In the genomic region with DNA sequence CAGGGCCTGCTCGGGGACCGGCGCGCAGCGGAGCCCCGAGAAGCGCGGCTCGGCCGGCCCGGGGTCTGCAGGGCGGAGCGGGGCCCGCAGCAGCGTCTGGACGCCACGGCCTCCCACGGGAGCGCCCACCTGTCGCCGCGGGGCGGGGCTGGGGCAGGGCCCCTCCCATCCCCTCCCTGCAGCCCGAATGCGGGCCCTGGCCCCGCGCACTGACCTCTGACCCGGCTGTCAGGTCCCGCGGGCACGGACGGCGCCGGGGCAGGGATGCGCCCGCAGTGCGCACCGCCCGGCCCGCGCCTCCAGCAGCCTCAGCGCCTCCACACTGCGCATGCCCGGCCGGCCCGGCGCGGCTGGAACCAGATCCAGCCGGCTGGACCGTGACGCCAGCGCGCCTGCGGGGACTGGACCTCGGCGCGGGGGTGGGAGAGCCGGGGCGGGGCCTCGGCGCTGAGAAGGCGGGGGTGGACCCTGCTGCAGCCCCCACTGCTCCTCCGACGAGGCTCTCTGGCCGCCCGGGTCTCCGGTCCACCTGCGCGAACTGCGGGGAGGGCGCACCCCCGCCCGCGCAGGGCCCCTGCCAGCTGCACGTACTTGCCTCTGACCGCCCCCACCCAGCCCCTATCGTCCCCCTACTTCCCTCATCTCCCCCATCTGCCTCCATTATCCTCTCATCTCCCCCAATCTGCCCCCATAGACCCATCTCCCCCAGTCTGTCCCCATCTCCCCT, we compare ENCODE assay signal across 9 cellular contexts. TPM values are rescaled to one million over a fixed set of nuclear protein-coding genes. Genes with fewer than 3 reads are reported as not detected.
DNase-seq lines count a peak whose midpoint lies in the region; TF ChIP-seq lines count a peak whose summit lies in the region.
"Had no signal": no experiment of that assay in that cellular context is flagged by ENCODE, and none has a peak within 500 bp of the region (broad histone marks: within the 10 kb centered on the region; RNA-seq: fewer than 3 reads in every experiment).

No MANE protein-coding gene starts in this region.

- H3K4me3 Mint-ChIP-seq in nephron = peak overlapping the region; percentile 72 to 81 (median 79)

- H3K36me3 Mint-ChIP-seq in nephron (ENCODE audit: low read depth) = peaks cover 11% of the 10 kb centered on the region

- DNase-seq in Caki2 (ENCODE audit: low read depth) (peak; percentile 83), GM20000 (ENCODE audit: low spot score) (peak; percentile 99), HT-29 (ENCODE audit: low spot score) (peak; percentile 96), fibroblast of the aortic adventitia (ENCODE audit: low read depth) (peak; percentile 81)
- DNase-seq in activated T-helper 9 cell treated with anti-CD3 and anti-CD28 coated beads, Interleukin-2, amount 50 U/mL, for 16 hours (ENCODE audit: low read depth) = peak; percentile 79
- peak; percentile 54 to 85 (median 72) for DNase-seq in stimulated activated naive CD4-positive, alpha-beta T cell (lab: John Stamatoyannopoulos, UW)

- in situ Hi-C loops in Caki2 (cut with HindIII; ENCODE audit: low pct_unique_long_range_greater_than_20kb, low sequenced_read_pairs) = no loop called here

- peak overlapping the region; percentile 84 to 94 (median 94) for H3K27ac Mint-ChIP-seq in nephron

- H3K4me1 Mint-ChIP-seq in nephron = peaks cover 43% of the 10 kb centered on the region

- TF ChIP-seq CTCF in GM20000 (IDR thresholded peaks at IDR 0.05; ENCODE audit: extremely low read depth, missing control alignments) (no peak), fibroblast of the aortic adventitia (IDR thresholded peaks at IDR 0.05; ENCODE audit: insufficient read depth, low read length) (no peak), nephron (IDR thresholded peaks at IDR 0.05; ENCODE audit: unreplicated experiment in 3 of 3) (no peak)

- H3K27me3 Mint-ChIP-seq in nephron (ENCODE audit: low read depth) = peaks cover 4% of the 10 kb centered on the region

- H3K9me3 Mint-ChIP-seq in nephron = no peaks in the 10 kb centered on the region

- peak overlapping the region; percentile 76 for H3K4me3 ChIP-seq in fibroblast of the aortic adventitia (ENCODE audit: low read depth, low read length)

TF ChIP-seq in PFSK-1, 5 proteins besides CTCF, POLR2A, EP300 and RAD21:
- TF ChIP-seq TAF1 (IDR thresholded peaks at IDR 0.05; ENCODE audit: borderline replicate concordance, insufficient read depth, low read length) = 0 out of 2 replicates have a peak, but pooled peaks have one; percentile 30
- TF ChIP-seq POLR2AphosphoS5 (IDR thresholded peaks at IDR 0.05; ENCODE audit: low read depth, low read length) = peak; percentile 49
- TF ChIP-seq SIN3A (IDR thresholded peaks at IDR 0.05; ENCODE audit: borderline replicate concordance, insufficient read depth, low read length) = no peak
- peak; percentile 82 for TF ChIP-seq FOXP2 (optimal IDR thresholded peaks at IDR 0.05; ENCODE audit: borderline replicate concordance, extremely low read depth, extremely low read length, insufficient read depth)
- TF ChIP-seq, protein P1, sequence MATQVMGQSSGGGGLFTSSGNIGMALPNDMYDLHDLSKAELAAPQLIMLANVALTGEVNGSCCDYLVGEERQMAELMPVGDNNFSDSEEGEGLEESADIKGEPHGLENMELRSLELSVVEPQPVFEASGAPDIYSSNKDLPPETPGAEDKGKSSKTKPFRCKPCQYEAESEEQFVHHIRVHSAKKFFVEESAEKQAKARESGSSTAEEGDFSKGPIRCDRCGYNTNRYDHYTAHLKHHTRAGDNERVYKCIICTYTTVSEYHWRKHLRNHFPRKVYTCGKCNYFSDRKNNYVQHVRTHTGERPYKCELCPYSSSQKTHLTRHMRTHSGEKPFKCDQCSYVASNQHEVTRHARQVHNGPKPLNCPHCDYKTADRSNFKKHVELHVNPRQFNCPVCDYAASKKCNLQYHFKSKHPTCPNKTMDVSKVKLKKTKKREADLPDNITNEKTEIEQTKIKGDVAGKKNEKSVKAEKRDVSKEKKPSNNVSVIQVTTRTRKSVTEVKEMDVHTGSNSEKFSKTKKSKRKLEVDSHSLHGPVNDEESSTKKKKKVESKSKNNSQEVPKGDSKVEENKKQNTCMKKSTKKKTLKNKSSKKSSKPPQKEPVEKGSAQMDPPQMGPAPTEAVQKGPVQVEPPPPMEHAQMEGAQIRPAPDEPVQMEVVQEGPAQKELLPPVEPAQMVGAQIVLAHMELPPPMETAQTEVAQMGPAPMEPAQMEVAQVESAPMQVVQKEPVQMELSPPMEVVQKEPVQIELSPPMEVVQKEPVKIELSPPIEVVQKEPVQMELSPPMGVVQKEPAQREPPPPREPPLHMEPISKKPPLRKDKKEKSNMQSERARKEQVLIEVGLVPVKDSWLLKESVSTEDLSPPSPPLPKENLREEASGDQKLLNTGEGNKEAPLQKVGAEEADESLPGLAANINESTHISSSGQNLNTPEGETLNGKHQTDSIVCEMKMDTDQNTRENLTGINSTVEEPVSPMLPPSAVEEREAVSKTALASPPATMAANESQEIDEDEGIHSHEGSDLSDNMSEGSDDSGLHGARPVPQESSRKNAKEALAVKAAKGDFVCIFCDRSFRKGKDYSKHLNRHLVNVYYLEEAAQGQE (IDR thresholded peaks at IDR 0.05; ENCODE audit: insufficient read depth in 1 of 2, low read depth in 2 of 2, low read length in 2 of 2) = 0 out of 4 replicates have a peak, but pooled peaks of 1 of the 2 experiments have one; percentile 13

RNA-seq across cellular contexts. Expression of a gene that starts 16.1 kb away (rescaled TPM):
- 12.2 and 22.2 TPM in 2 replicates for total RNA-seq in Caki2 (2014; rRNA removed; shearing (Covaris generic); ENCODE audit: low replicate concordance)
- 4.1 and 4.3 TPM in 2 replicates for total RNA-seq in HT-29 (2014; rRNA removed; shearing (Covaris generic))
- polyA plus RNA-seq in PFSK-1 (2012; ENCODE audit: insufficient read length, low read depth) = 3.8 TPM
- total RNA-seq in fibroblast of the aortic adventitia (ENCODE audit: low replicate concordance) = 1.2 and 1.6 TPM in 2 replicates

RNA-seq across cellular contexts. Expression of a gene that starts 45.2 kb away (rescaled TPM):
- total RNA-seq in Caki2 (2014; rRNA removed; shearing (Covaris generic); ENCODE audit: low replicate concordance) = not detected in 2 replicates
- 1.9 and 3.7 TPM in 2 replicates for total RNA-seq in HT-29 (2014; rRNA removed; shearing (Covaris generic))
- 0.16 TPM for polyA plus RNA-seq in PFSK-1 (2012; ENCODE audit: insufficient read length, low read depth)
- total RNA-seq in fibroblast of the aortic adventitia (ENCODE audit: low replicate concordance) = not detected in 2 replicates
- total RNA-seq: glomerular endothelial cell had no signal

RNA-seq across cellular contexts. Expression of a gene that starts 52.9 kb away (rescaled TPM):
- total RNA-seq in Caki2 (2014; rRNA removed; shearing (Covaris generic); ENCODE audit: low replicate concordance) = 7.6 and 10.1 TPM in 2 replicates
- total RNA-seq in HT-29 (2014; rRNA removed; shearing (Covaris generic)) = 15.2 and 21.6 TPM in 2 replicates
- polyA plus RNA-seq in PFSK-1 (2012; ENCODE audit: insufficient read length, low read depth) = 16.4 TPM
- total RNA-seq in fibroblast of the aortic adventitia (ENCODE audit: low replicate concordance) = 12.5 and 15.0 TPM in 2 replicates

RNA-seq across cellular contexts. Expression of a gene that starts 59.7 kb away (rescaled TPM):
- total RNA-seq in Caki2 (2014; rRNA removed; shearing (Covaris generic); ENCODE audit: low replicate concordance) = 2.5 and 7.7 TPM in 2 replicates
- 2.0 and 2.5 TPM in 2 replicates for total RNA-seq in HT-29 (2014; rRNA removed; shearing (Covaris generic))
- 0.72 TPM for polyA plus RNA-seq in PFSK-1 (2012; ENCODE audit: insufficient read length, low read depth)
- total RNA-seq in fibroblast of the aortic adventitia (ENCODE audit: low replicate concordance) = 2.9 and 6.4 TPM in 2 replicates

Comparison
In these comparisons a context has a peak if more than half of its experiments do, and no peak if none do; other contexts are left out.
1. Peak in every context shown above with its lines: DNase-seq and H3K4me3 ChIP-seq.